8 cellular contexts compared by ENCODE assay signal in genomic region chr15:66294932-66295235, GRCh38.
A peak's percentile ranks its signal among the peaks of the same experiment; 100 is the strongest.
DNase-seq lines count a peak whose midpoint lies in the region; ATAC-seq and TF ChIP-seq lines count a peak whose summit lies in the region.

No MANE protein-coding gene starts in this region.

- peak overlapping the region; percentile 90 for H3K27ac ChIP-seq in rectal smooth muscle tissue (ENCODE audit: low read depth, low read length)

- ATAC-seq in GM18909 (IDR thresholded peaks at IDR 0.05; ENCODE audit: poor library complexity, unreplicated experiment) = no peak

- DNase-seq in GM06990 (ENCODE audit: extremely low read depth, insufficient read length) (no peak), NCI-H226 (peak; percentile 78), DMS114 treated with DMSO at 0.1 percent for 48 hours (lab: John Stamatoyannopoulos, UW; ENCODE audit: unreplicated experiment) (no peak), SW 1271 (lab: John Stamatoyannopoulos, UW) (no peak), NCI-H1694 treated with DMSO at 0.1 percent for 48 hours (lab: John Stamatoyannopoulos, UW) (no peak)

- H3K36me3 ChIP-seq in GM06990 (ENCODE audit: control insufficient read depth, insufficient read depth, low read length) = no peaks in the 10 kb centered on the region; the same call in 1 of the 2 replicates
- no peaks in the 10 kb centered on the region for H3K36me3 ChIP-seq in endocrine pancreas (ENCODE audit: control insufficient read depth, insufficient read depth, low read length)
- H3K36me3 ChIP-seq in rectal smooth muscle tissue (ENCODE audit: control insufficient read depth, insufficient read depth, low read length) = no peaks in the 10 kb centered on the region

- no peak for TF ChIP-seq CTCF in GM06990 (IDR thresholded peaks at IDR 0.05; ENCODE audit: insufficient read depth, low read length, poor library complexity, severe bottlenecking)

- H3K4me3 ChIP-seq in GM06990 (replicated peaks; ENCODE audit: low read depth, low read length) (peak overlapping the region; percentile 73), endocrine pancreas (ENCODE audit: control insufficient read depth, insufficient read depth, low read length) (peak overlapping the region; percentile 48), rectal smooth muscle tissue (ENCODE audit: low read length) (no peak overlapping the region)

- no peaks in the 10 kb centered on the region for H3K9me3 ChIP-seq in endocrine pancreas (ENCODE audit: control insufficient read depth, low read length)

- H3K9ac ChIP-seq in endocrine pancreas (ENCODE audit: control insufficient read depth, insufficient read depth, low read length) = peak overlapping the region; percentile 16
- no peak overlapping the region for H3K9ac ChIP-seq in rectal smooth muscle tissue (ENCODE audit: low read length)

- H3K4me1 ChIP-seq in endocrine pancreas (ENCODE audit: control insufficient read depth, insufficient read depth, low read length) = peaks cover 24% of the 10 kb centered on the region
- H3K4me1 ChIP-seq in rectal smooth muscle tissue (ENCODE audit: control insufficient read depth, insufficient read depth, low read length) = peaks cover 15% of the 10 kb centered on the region

- no peaks in the 10 kb centered on the region for H3K27me3 ChIP-seq in GM06990 (replicated peaks; ENCODE audit: control insufficient read depth, insufficient read depth, low read length)
- no peaks in the 10 kb centered on the region for H3K27me3 ChIP-seq in endocrine pancreas (ENCODE audit: control insufficient read depth, insufficient read depth, low read length)
- no peaks in the 10 kb centered on the region for H3K27me3 ChIP-seq in rectal smooth muscle tissue (ENCODE audit: control insufficient read depth, insufficient read depth, low read length)
